Comparison of ENCODE assay signal across 8 cellular contexts in the genomic region with DNA sequence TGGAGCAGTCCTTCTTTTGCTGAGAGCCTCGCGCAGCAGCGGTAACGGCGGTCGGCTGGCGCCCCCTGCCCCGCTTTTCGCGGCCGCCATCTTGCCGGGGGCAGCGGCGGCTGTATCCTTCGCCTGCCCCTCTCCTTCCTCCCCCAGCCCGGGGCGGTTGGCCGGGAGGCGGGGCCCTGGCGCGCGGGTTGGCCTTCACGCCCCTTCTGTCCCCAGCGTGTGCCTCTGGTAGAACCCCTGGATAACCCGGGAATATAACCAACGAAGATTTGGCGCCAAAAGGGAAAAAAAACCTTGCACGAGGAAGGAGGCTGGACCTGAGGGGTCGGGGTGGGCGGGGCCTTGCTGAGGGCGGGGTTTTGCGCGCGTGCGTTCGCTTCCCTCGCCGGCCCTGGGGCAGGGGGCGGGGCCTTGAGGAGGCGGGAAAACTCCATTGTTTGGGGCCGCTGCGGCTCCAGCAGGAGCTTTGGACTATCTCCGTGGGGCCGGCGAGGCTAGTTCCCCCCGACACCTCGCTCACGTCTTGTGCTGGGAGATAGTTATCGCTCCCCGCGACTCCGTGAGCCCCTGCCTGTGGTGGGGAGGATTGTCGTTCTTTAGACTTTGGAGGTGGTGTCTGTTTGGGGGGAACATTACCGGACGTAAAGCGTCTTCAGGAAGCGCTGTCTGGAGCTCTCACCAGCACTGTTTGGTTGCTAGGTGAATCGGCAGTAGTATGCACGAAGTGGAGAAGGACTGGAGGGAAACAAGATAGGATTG. TPM values are rescaled to one million over a fixed set of nuclear protein-coding genes. Genes with fewer than 3 reads are reported as not detected.
DNase-seq lines count a peak whose midpoint lies in the region; ATAC-seq and TF ChIP-seq lines count a peak whose summit lies in the region.

No MANE protein-coding gene starts in this region.

- TF ChIP-seq CTCF in right atrium auricular region (IDR thresholded peaks at IDR 0.05), result no peak

- H3K4me1 ChIP-seq in right atrium auricular region, result peaks cover 0 to 30% of the 10 kb centered on the region in 2 donors
- no peaks in the 10 kb centered on the region for H3K4me1 ChIP-seq in urinary bladder (ENCODE audit: insufficient read depth)

- peaks cover 2% of the 10 kb centered on the region for H3K36me3 Mint-ChIP-seq in T-helper 17 cell (ENCODE audit: low read depth)

- peak; percentile 30 for ATAC-seq in HG02840 (IDR thresholded peaks at IDR 0.05; ENCODE audit: low FRiP score, unreplicated experiment)
- peak; percentile 63 for ATAC-seq in T-helper 17 cell

- no peaks in the 10 kb centered on the region for H3K27me3 ChIP-seq in right atrium auricular region

- H3K27ac ChIP-seq in right atrium auricular region, result peak overlapping the region; percentile 90 to 94
- peak overlapping the region; percentile 89 for H3K27ac ChIP-seq in urinary bladder (ENCODE audit: low read depth)

- H3K4me3 Mint-ChIP-seq in T-helper 17 cell, result peak overlapping the region; percentile 99

- under 1% methylated on average over 59 of the region's 59 CpGs for WGBS in urinary bladder

- H3K4me3 ChIP-seq in right atrium auricular region (peak overlapping the region; percentile 72 to 98), urinary bladder (ENCODE audit: low read depth, low read length) (peak overlapping the region; percentile 84)

- peak overlapping the region; percentile 99 for H3K27ac Mint-ChIP-seq in T-helper 17 cell

- no peaks in the 10 kb centered on the region for H3K9me3 ChIP-seq in T-helper 17 cell (ENCODE audit: control insufficient read depth, low read length, poor library complexity, severe bottlenecking)
- H3K9me3 ChIP-seq in right atrium auricular region, result no peaks in the 10 kb centered on the region

- H3K27me3 Mint-ChIP-seq in T-helper 17 cell, result no peaks in the 10 kb centered on the region

- peaks cover 32% of the 10 kb centered on the region for H3K4me1 Mint-ChIP-seq in T-helper 17 cell

- peak; percentile 61 for DNase-seq in GM04504 (ENCODE audit: low read depth)
- peak; percentile 85 to 91 for DNase-seq in NCI-H187 (lab: John Stamatoyannopoulos, UW)
- peak; percentile 73 to 87 (median 84) for DNase-seq in T-helper 17 cell
- peak in 55 of 56 donors; percentile 36 to 90 (median 77) for DNase-seq in amygdala (lab: John Stamatoyannopoulos, UW)
- peak; percentile 84 for DNase-seq in right atrium auricular region (ENCODE audit: low spot score)
- peak; percentile 80 for DNase-seq in pulmonary artery endothelial cell (ENCODE audit: low read depth, low spot score)

- H3K36me3 ChIP-seq in right atrium auricular region (no peaks in the 10 kb centered on the region), urinary bladder (ENCODE audit: insufficient read depth) (no peaks in the 10 kb centered on the region)

RNA-seq across cellular contexts. Expression of a gene that starts 0.7 kb away (rescaled TPM):
- total RNA-seq in T-helper 17 cell (100 to 1,000 TPM; 139 to 148 TPM), right atrium auricular region (10 to 100 TPM; 30.6 to 32.3 TPM), pulmonary artery endothelial cell (76.9 and 125 TPM in 2 replicates), urinary bladder (76.0 TPM)
- 115 TPM for polyA plus RNA-seq in urinary bladder

RNA-seq across cellular contexts. Expression of a gene that starts 33.9 kb away (rescaled TPM):
- total RNA-seq in T-helper 17 cell (10 to 100 TPM; 44.0 to 57.0 TPM), right atrium auricular region (10 to 100 TPM; 47.2 to 53.3 TPM), pulmonary artery endothelial cell (154 and 172 TPM in 2 replicates), urinary bladder (76.1 TPM)
- 101 TPM for polyA plus RNA-seq in urinary bladder

RNA-seq across cellular contexts. Expression of a gene that starts 39.3 kb away (rescaled TPM):
- total RNA-seq in T-helper 17 cell (1 to 10 TPM; 5.1 to 5.7 TPM), right atrium auricular region (under 1 TPM; 0.39 to 0.52 TPM), pulmonary artery endothelial cell (0.53 and 0.95 TPM in 2 replicates), urinary bladder (0.85 TPM)
- polyA plus RNA-seq in urinary bladder, result 0.54 TPM

Comparison
In these comparisons a context has a peak if more than half of its experiments do, and no peak if none do; other contexts are left out.
1. Peak in every context shown above with its lines: DNase-seq, ATAC-seq, H3K4me3 ChIP-seq and H3K27ac ChIP-seq.